15 cellular contexts compared by ENCODE assay signal in the genomic region with DNA sequence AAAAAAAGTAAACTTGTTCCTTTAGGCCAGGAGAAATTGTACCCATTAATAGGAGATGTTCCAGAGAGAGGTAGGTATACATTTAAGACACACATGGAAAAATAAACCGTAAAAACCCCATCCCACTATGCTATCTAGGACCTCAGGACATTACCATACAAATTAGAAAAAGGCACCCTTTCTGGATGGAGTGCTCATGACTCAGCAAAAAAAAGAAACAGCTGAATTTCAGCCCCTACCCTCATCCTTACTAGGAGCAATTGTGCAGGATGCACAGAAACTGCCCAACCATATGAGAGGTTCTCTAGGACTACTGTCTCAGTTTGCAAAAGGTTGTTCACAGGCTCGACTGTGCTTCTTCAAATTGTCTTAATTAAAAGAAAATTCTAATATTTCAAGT.
DNase-seq lines count a peak whose midpoint lies in the region; ATAC-seq, FAIRE-seq and TF ChIP-seq lines count a peak whose summit lies in the region.
"Had no signal": no experiment of that assay in that cellular context is flagged by ENCODE, and none has a peak within 500 bp of the region (broad histone marks: within the 10 kb centered on the region; RNA-seq: fewer than 3 reads in every experiment).

No MANE protein-coding gene starts in this region.

- no peak for DNase-seq in HepG2 (ENCODE audit: low spot score)
- DNase-seq in right lobe of liver: no peak
- DNase-seq in adipocyte (ENCODE audit: low read depth): peak; percentile 6
- DNase-seq in mesendoderm: peak; percentile 3
- DNase-seq in HT-29 (ENCODE audit: low spot score): no peak
- no peak for DNase-seq in posterior vena cava (ENCODE audit: low spot score)
- no peak for DNase-seq in Karpas-422
- DNase-seq: CD4-positive, alpha-beta memory T cell; DMS79 treated with DMSO at 0.1 percent for 48 hours; GF-D8; GOT3; H9; KBM-7 had no signal

- no peak overlapping the region for H3K27ac ChIP-seq in HepG2 (ENCODE audit: extremely low read length, insufficient read depth, low read length)
- no peak overlapping the region for H3K27ac ChIP-seq in right lobe of liver
- no peak overlapping the region for H3K27ac ChIP-seq in mesendoderm (ENCODE audit: low read depth, low read length)
- no peak overlapping the region for H3K27ac ChIP-seq in Karpas-422 (ENCODE audit: low read length)
- H3K27ac ChIP-seq: 22Rv1, BLaER1 had no signal

- TF ChIP-seq CTCF in HepG2 (CRISPR knock-in tag; IDR thresholded peaks at IDR 0.05) (no peak), right lobe of liver (IDR thresholded peaks at IDR 0.05) (no peak)

- no peak overlapping the region for H2BK5ac ChIP-seq in mesendoderm (ENCODE audit: low read length)

- H3K56ac ChIP-seq in mesendoderm (ENCODE audit: low read length): no peak overlapping the region

- no peaks in the 10 kb centered on the region for H4K20me1 ChIP-seq in HepG2 (ENCODE audit: insufficient read depth, low read length)
- H4K20me1 ChIP-seq in Karpas-422 (ENCODE audit: insufficient read depth, low read depth, low read length): no peaks in the 10 kb centered on the region
- H4K20me1 ChIP-seq: BLaER1 had no signal

- no peak for TF ChIP-seq RAD21 in HepG2 (CRISPR knock-in tag; IDR thresholded peaks at IDR 0.05)

- H3K9ac ChIP-seq in HepG2 (ENCODE audit: insufficient read depth, low read depth, low read length) (no peak overlapping the region), adipocyte (ENCODE audit: low read length) (no peak overlapping the region), mesendoderm (ENCODE audit: low read length) (no peak overlapping the region), Karpas-422 (ENCODE audit: low read length) (no peak overlapping the region)
- H3K9ac ChIP-seq: BLaER1 had no signal

- TF ChIP-seq EP300 in HepG2 (IDR thresholded peaks at IDR 0.05; ENCODE audit: low read depth in 2 of 2, low read length in 2 of 2) (no peak), HepG2 (CRISPR knock-in tag; IDR thresholded peaks at IDR 0.05; ENCODE audit: borderline replicate concordance) (no peak)

- H3K36me3 ChIP-seq in HepG2 (replicated peaks in 1 of 2; ENCODE audit: control insufficient read depth in 1 of 2, insufficient read depth in 2 of 2, low read length in 2 of 2): no peaks in the 10 kb centered on the region
- H3K36me3 ChIP-seq in right lobe of liver: no peaks in the 10 kb centered on the region
- H3K36me3 ChIP-seq in adipocyte (ENCODE audit: control insufficient read depth, insufficient read depth, low read length, severe bottlenecking): no peaks in the 10 kb centered on the region
- no peaks in the 10 kb centered on the region for H3K36me3 ChIP-seq in mesendoderm (ENCODE audit: control insufficient read depth, insufficient read depth, low read length)
- no peaks in the 10 kb centered on the region for H3K36me3 ChIP-seq in Karpas-422 (ENCODE audit: insufficient read depth, low read length)
- H3K36me3 ChIP-seq: BLaER1 had no signal

- CTCF ChIA-PET in HepG2 (lab: Yijun Ruan, JAX; ENCODE audit: low intra/inter-chr PET ratio, low total read pairs): no interaction called here

- POLR2A ChIA-PET in HepG2 (lab: Yijun Ruan, JAX): no interaction called here

- no peak overlapping the region for H3K23ac ChIP-seq in mesendoderm (ENCODE audit: low read length)

- H3K4me1 ChIP-seq in HepG2 (ENCODE audit: insufficient read depth, low read length): no peaks in the 10 kb centered on the region
- H3K4me1 ChIP-seq in right lobe of liver: no peaks in the 10 kb centered on the region
- no peaks in the 10 kb centered on the region for H3K4me1 ChIP-seq in adipocyte (ENCODE audit: control insufficient read depth, insufficient read depth, low read length)
- no peaks in the 10 kb centered on the region for H3K4me1 ChIP-seq in mesendoderm (ENCODE audit: control insufficient read depth, low read depth, low read length)
- no peaks in the 10 kb centered on the region for H3K4me1 ChIP-seq in Karpas-422 (ENCODE audit: low read length)
- H3K4me1 ChIP-seq: BLaER1 had no signal

- no peak overlapping the region for H4K8ac ChIP-seq in mesendoderm (ENCODE audit: low read depth, low read length)

- no peak overlapping the region for H3K4me2 ChIP-seq in HepG2 (ENCODE audit: low read depth, low read length)
- H3K4me2 ChIP-seq in mesendoderm (ENCODE audit: low read length): no peak overlapping the region
- H3K4me2 ChIP-seq in Karpas-422 (ENCODE audit: low read depth, low read length, poor library complexity, severe bottlenecking): no peak overlapping the region
- H3K4me2 ChIP-seq: BLaER1 had no signal

- H3K9me3 ChIP-seq in HepG2 (ENCODE audit: low read length) (0 out of 2 replicates have a peak, but pooled peaks cover 6% of the 10 kb centered on the region), right lobe of liver (no peaks in the 10 kb centered on the region), adipocyte (ENCODE audit: control insufficient read depth, low read length) (peaks cover 26% of the 10 kb centered on the region), Karpas-422 (ENCODE audit: low read length) (no peaks in the 10 kb centered on the region)
- H3K9me3 ChIP-seq: BLaER1 had no signal

- H3K79me1 ChIP-seq in mesendoderm (ENCODE audit: low read length): no peaks in the 10 kb centered on the region

- FAIRE-seq in HepG2 (lab: Jason Lieb, UNC): no peak

- H2AK5ac ChIP-seq in mesendoderm (ENCODE audit: low read length): no peak overlapping the region

- H3K4me3 ChIP-seq in HepG2 (replicated peaks in 1 of 3; ENCODE audit: insufficient read depth in 1 of 3, low read depth in 2 of 3, low read length in 3 of 3) (no peak overlapping the region), right lobe of liver (no peak overlapping the region), adipocyte (ENCODE audit: low read length) (no peak overlapping the region), mesendoderm (ENCODE audit: low read length) (no peak overlapping the region), Karpas-422 (ENCODE audit: low read length) (no peak overlapping the region)
- H3K4me3 ChIP-seq: BLaER1 had no signal

- BruUV-seq in HepG2 (replicated peaks; lab: Mats Ljungman, UMichigan): no TSS peak

- no peak overlapping the region for H2BK15ac ChIP-seq in mesendoderm (replicated peaks; ENCODE audit: low read depth)

- ATAC-seq in HepG2 (no peak), right lobe of liver (no peak)

- no peak overlapping the region for H2AFZ ChIP-seq in HepG2 (ENCODE audit: low read length)
- no peak overlapping the region for H2AFZ ChIP-seq in Karpas-422 (ENCODE audit: low read length)

- no peaks in the 10 kb centered on the region for H3K9me2 ChIP-seq in Karpas-422 (replicated peaks; ENCODE audit: insufficient read depth, low read length)

- TF ChIP-seq POLR2A in HepG2 (IDR thresholded peaks at IDR 0.05; ENCODE audit: insufficient read depth in 1 of 2, low read depth in 2 of 2, low read length in 2 of 2): no peak
- no peak for TF ChIP-seq POLR2A in right lobe of liver (IDR thresholded peaks at IDR 0.05)

- no peak overlapping the region for H2BK120ac ChIP-seq in mesendoderm (ENCODE audit: low read depth, low read length)

- H4K5ac ChIP-seq in mesendoderm (ENCODE audit: low read length): no peak overlapping the region

- 0% methylated on average over 2 of the region's 2 CpGs for WGBS in HepG2 (ENCODE audit: low lambda C conversion rate)
- WGBS in right lobe of liver (ENCODE audit: insufficient coverage, low coverage, low lambda C conversion rate, missing lambda C conversion rate): 38% methylated on average over 2 of the region's 2 CpGs
- no CpG with 5 or more reads among the region's 2 CpGs for WGBS in mesendoderm (ENCODE audit: extremely low coverage, insufficient coverage, low lambda C conversion rate)

- intact Hi-C loops in HepG2 (cut with micrococcal nuclease; ENCODE audit: unreplicated experiment): no loop called here
- intact Hi-C loops in right lobe of liver (cut with DNase I): no loop called here
- intact Hi-C loops in posterior vena cava (cut with DNase I): no loop called here

- in situ Hi-C loops in HepG2 (cut with HindIII; ENCODE audit: extremely low pct_ligation_motif_present, low pct_unique_long_range_greater_than_20kb): no loop called here

- H3K79me2 ChIP-seq in HepG2 (ENCODE audit: insufficient read depth, low read length) (no peaks in the 10 kb centered on the region), mesendoderm (ENCODE audit: control insufficient read depth, insufficient read depth, low read length) (no peaks in the 10 kb centered on the region), Karpas-422 (ENCODE audit: low read length) (no peaks in the 10 kb centered on the region)

- H3K27me3 ChIP-seq in HepG2 (ENCODE audit: control insufficient read depth in 1 of 2, insufficient read depth in 2 of 2, low read length in 2 of 2) (no peaks in the 10 kb centered on the region), right lobe of liver (peaks cover 0 to 3% of the 10 kb centered on the region in 2 donors), adipocyte (replicated peaks; ENCODE audit: control insufficient read depth, insufficient read depth, low read length) (no peaks in the 10 kb centered on the region), mesendoderm (ENCODE audit: insufficient read depth, low read length, poor library complexity) (no peaks in the 10 kb centered on the region), Karpas-422 (ENCODE audit: low read length) (no peaks in the 10 kb centered on the region)
- H3K27me3 ChIP-seq: BLaER1 had no signal

- no peak overlapping the region for H3K4ac ChIP-seq in mesendoderm (ENCODE audit: low read depth, low read length)

- no peak overlapping the region for H3K18ac ChIP-seq in mesendoderm (ENCODE audit: low read length)

TF ChIP-seq in HepG2, 621 proteins besides CTCF, POLR2A, EP300 and RAD21:
- TF ChIP-seq NFE2L2 (IDR thresholded peaks at IDR 0.05; ENCODE audit: low read length) (peak; percentile 84), PTBP1 (IDR thresholded peaks at IDR 0.05; ENCODE audit: low read depth, low read length, poor library complexity, severe bottlenecking) (no peak), MAFF (IDR thresholded peaks at IDR 0.05; ENCODE audit: low read depth, low read length) (peak; percentile 84), ATM (IDR thresholded peaks at IDR 0.05; ENCODE audit: borderline replicate concordance) (no peak), MAFK (conservative IDR thresholded peaks at IDR 0.05 in 1 of 2, IDR thresholded peaks at IDR 0.05 in 1 of 2; ENCODE audit: low read length in 2 of 2) (peak; percentile 88 to 90)
TF ChIP-seq in HepG2: peak in this region for 3.

Comparison
In these comparisons a context has a peak if more than half of its experiments do, and no peak if none do; other contexts are left out.
1. DNase-seq: peak in adipocyte (single experiment) and mesendoderm (single experiment); none in HepG2 (single experiment), right lobe of liver (0 of 3), HT-29 (single experiment), posterior vena cava (single experiment) and Karpas-422 (single experiment).